In the genomic region with DNA sequence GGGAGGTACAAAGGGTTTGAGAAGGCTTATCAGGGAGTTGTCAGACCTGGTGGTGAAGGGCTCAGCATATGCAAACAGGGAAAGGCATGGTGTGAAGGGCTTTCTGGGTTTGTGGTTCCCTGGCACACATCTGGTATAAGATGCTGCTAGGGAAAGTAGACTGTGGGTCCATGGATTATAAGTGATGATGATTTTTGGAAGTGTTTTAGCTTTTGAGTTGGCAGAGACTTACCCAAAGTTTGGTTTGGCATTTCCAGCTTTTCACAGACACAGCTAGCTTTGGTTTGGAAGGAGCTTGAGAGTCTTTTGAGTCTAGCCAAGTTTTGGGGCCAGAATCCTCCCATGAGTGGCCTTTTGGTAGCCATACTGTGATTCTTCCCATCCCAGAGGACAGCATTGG, we compare ENCODE assay signal across 9 cellular contexts. TPM values are rescaled to one million over a fixed set of nuclear protein-coding genes. Genes with fewer than 3 reads are reported as not detected.
DNase-seq lines count a peak whose midpoint lies in the region; ATAC-seq and TF ChIP-seq lines count a peak whose summit lies in the region.
"Had no signal": no experiment of that assay in that cellular context is flagged by ENCODE, and none has a peak within 500 bp of the region (broad histone marks: within the 10 kb centered on the region; RNA-seq: fewer than 3 reads in every experiment).

No MANE protein-coding gene starts in this region.

- intact Hi-C loops in CD8-positive, alpha-beta T cell (cut with DNase I, micrococcal nuclease), result no loop called here

- CTCF ChIA-PET in CD8-positive, alpha-beta T cell (lab: Charles Lee), result interaction anchor here (1.5 kb wide), 1 partner anchor 26 kb away, joined by 4 read pairs; a partner anchor contains a TSS

- H3K27me3 ChIP-seq in CD8-positive, alpha-beta T cell (ENCODE audit: insufficient read depth, low read length), result no peaks in the 10 kb centered on the region
- H3K27me3 ChIP-seq in OCI-LY3 (ENCODE audit: low read depth, low read length), result peaks cover 4% of the 10 kb centered on the region
- H3K27me3 ChIP-seq in neutrophil, result peaks cover 7% of the 10 kb centered on the region

- DNase-seq in CD8-positive, alpha-beta T cell, result no peak
- DNase-seq in endothelial cell (ENCODE audit: low spot score) (no peak), NCI-H1694 (lab: John Stamatoyannopoulos, UW) (no peak), GM19238 (ENCODE audit: insufficient read length, low spot score) (no peak), dedifferentiated amniotic fluid mesenchymal stem cell (ENCODE audit: extremely low spot score) (no peak), NCI-H510A (lab: John Stamatoyannopoulos, UW) (no peak)
- DNase-seq: activated effector memory CD4-positive, alpha-beta T cell treated with anti-CD3 and anti-CD28 coated beads, Interleukin-2, amount 50 U/mL, for 16 hours had no signal

- no peaks in the 10 kb centered on the region for H3K9me3 ChIP-seq in CD8-positive, alpha-beta T cell (ENCODE audit: low read length)
- H3K9me3 ChIP-seq in OCI-LY3 (ENCODE audit: insufficient read depth, low read length) (no peaks in the 10 kb centered on the region), neutrophil (no peaks in the 10 kb centered on the region)

- peaks cover 6% of the 10 kb centered on the region for H3K27me3 Mint-ChIP-seq in CD8-positive, alpha-beta T cell (ENCODE audit: low read depth)
- peaks cover 28% of the 10 kb centered on the region for H3K27me3 Mint-ChIP-seq in endothelial cell (ENCODE audit: unreplicated experiment)

- H3K4me3 Mint-ChIP-seq in CD8-positive, alpha-beta T cell, result peak overlapping the region; percentile 92
- peak overlapping the region; percentile 98 for H3K4me3 Mint-ChIP-seq in endothelial cell (ENCODE audit: unreplicated experiment)

- ATAC-seq in CD8-positive, alpha-beta T cell, result no peak

- no peak for TF ChIP-seq CTCF in CD8-positive, alpha-beta T cell (IDR thresholded peaks at IDR 0.05)
- TF ChIP-seq CTCF in OCI-LY3 (IDR thresholded peaks at IDR 0.05; ENCODE audit: low read depth, low read length) (no peak), endothelial cell (IDR thresholded peaks at IDR 0.05; ENCODE audit: unreplicated experiment) (no peak), neutrophil (IDR thresholded peaks at IDR 0.05) (no peak)

- peaks cover 61% of the 10 kb centered on the region for H3K36me3 Mint-ChIP-seq in CD8-positive, alpha-beta T cell
- H3K36me3 Mint-ChIP-seq in endothelial cell (ENCODE audit: low read depth, unreplicated experiment), result peaks cover 33% of the 10 kb centered on the region

- H3K9me3 Mint-ChIP-seq in CD8-positive, alpha-beta T cell, result no peaks in the 10 kb centered on the region
- no peaks in the 10 kb centered on the region for H3K9me3 Mint-ChIP-seq in endothelial cell (ENCODE audit: unreplicated experiment)

- peaks cover 68% of the 10 kb centered on the region for H3K79me2 ChIP-seq in OCI-LY3 (ENCODE audit: low read length)

- H4K20me1 ChIP-seq in OCI-LY3 (ENCODE audit: insufficient read depth, low read length), result peaks cover 54% of the 10 kb centered on the region

- no peak overlapping the region for H2AFZ ChIP-seq in OCI-LY3 (ENCODE audit: low read depth, low read length)

- H3K4me1 Mint-ChIP-seq in CD8-positive, alpha-beta T cell (ENCODE audit: low read depth), result peaks cover 26% of the 10 kb centered on the region
- peaks cover 18% of the 10 kb centered on the region for H3K4me1 Mint-ChIP-seq in endothelial cell (ENCODE audit: unreplicated experiment)

- H3K9ac ChIP-seq in OCI-LY3 (ENCODE audit: low read length), result peak overlapping the region; percentile 92

- peak overlapping the region; percentile 89 for H3K27ac Mint-ChIP-seq in CD8-positive, alpha-beta T cell
- H3K27ac Mint-ChIP-seq in endothelial cell (ENCODE audit: unreplicated experiment), result peak overlapping the region; percentile 88

- H3K4me2 ChIP-seq in OCI-LY3 (ENCODE audit: low read length), result peak overlapping the region; percentile 100

- POLR2A ChIA-PET in CD8-positive, alpha-beta T cell (lab: Charles Lee), result interaction anchor here (3.6 kb wide), 1 partner anchor 8 kb away, joined by 43 read pairs; a partner anchor contains a TSS

- H3K36me3 ChIP-seq in CD8-positive, alpha-beta T cell (ENCODE audit: insufficient read depth, low read length), result peaks cover 41% of the 10 kb centered on the region
- H3K36me3 ChIP-seq in OCI-LY3 (replicated peaks; ENCODE audit: low read depth, low read length) (peaks cover 63% of the 10 kb centered on the region), neutrophil (peaks cover 41% of the 10 kb centered on the region)

- peak overlapping the region; percentile 67 for H3K4me3 ChIP-seq in CD8-positive, alpha-beta T cell (ENCODE audit: low read depth, low read length)
- H3K4me3 ChIP-seq in OCI-LY3 (ENCODE audit: low read length), result peak overlapping the region; percentile 91
- H3K4me3 ChIP-seq in neutrophil (ENCODE audit: low read depth in 1 of 2, low read length in 1 of 2), result peak overlapping the region; percentile 82 to 90

- H3K4me1 ChIP-seq in CD8-positive, alpha-beta T cell (ENCODE audit: insufficient read depth, low read length), result peaks cover 17% of the 10 kb centered on the region
- H3K4me1 ChIP-seq in OCI-LY3 (ENCODE audit: low read length) (peaks cover 15% of the 10 kb centered on the region), neutrophil (ENCODE audit: control insufficient read depth in 1 of 2, insufficient read depth in 1 of 2, low read depth in 1 of 2, low read length in 1 of 2) (peaks cover 27 to 32% of the 10 kb centered on the region in 2 experiments)

- H3K27ac ChIP-seq in CD8-positive, alpha-beta T cell (ENCODE audit: low read depth, low read length), result peak overlapping the region; percentile 54
- H3K27ac ChIP-seq in OCI-LY3 (ENCODE audit: low read length) (peak overlapping the region; percentile 61), neutrophil (peak overlapping the region; percentile 100)

RNA-seq across cellular contexts. Expression of a gene that starts 2.3 kb away (rescaled TPM):
- 100 to 1,000 TPM; 525 to 549 TPM for total RNA-seq in CD8-positive, alpha-beta T cell
- 457 TPM for total RNA-seq in endothelial cell (ENCODE audit: unreplicated experiment)

RNA-seq across cellular contexts. Expression of a gene that starts 8.8 kb away (rescaled TPM):
- 10 to 100 TPM; 41.5 to 51.7 TPM for total RNA-seq in CD8-positive, alpha-beta T cell
- total RNA-seq in endothelial cell (ENCODE audit: unreplicated experiment), result 130 TPM

RNA-seq across cellular contexts. Expression of a gene that starts 12.3 kb away (rescaled TPM):
- total RNA-seq in CD8-positive, alpha-beta T cell, result 10 to 100 TPM; 26.9 to 29.5 TPM
- 81.6 TPM for total RNA-seq in endothelial cell (ENCODE audit: unreplicated experiment)

RNA-seq across cellular contexts. Expression of a gene that starts 26.5 kb away (rescaled TPM):
- 1 to 10 TPM; 4.8 to 5.6 TPM for total RNA-seq in CD8-positive, alpha-beta T cell
- 22.2 TPM for total RNA-seq in endothelial cell (ENCODE audit: unreplicated experiment)

RNA-seq across cellular contexts. Expression of a gene that starts 27.0 kb away (rescaled TPM):
- 10 to 100 TPM; 14.1 to 15.0 TPM for total RNA-seq in CD8-positive, alpha-beta T cell
- total RNA-seq in endothelial cell (ENCODE audit: unreplicated experiment), result 18.6 TPM
